8 cellular contexts compared by ENCODE assay signal in genomic region chrX:41332988-41333743, GRCh38. TPM values are rescaled to one million over a fixed set of nuclear protein-coding genes. Genes with fewer than 3 reads are reported as not detected.
DNase-seq lines count a peak whose midpoint lies in the region; ATAC-seq, FAIRE-seq and TF ChIP-seq lines count a peak whose summit lies in the region.

No MANE protein-coding gene starts in this region.

- no TSS peak for BruUV-seq in HepG2 (replicated peaks; lab: Mats Ljungman, UMichigan)

- H3K27ac ChIP-seq in HepG2 (ENCODE audit: extremely low read length, insufficient read depth, low read length), result peak overlapping the region; percentile 100

- no peaks in the 10 kb centered on the region for H3K9me3 ChIP-seq in HepG2 (ENCODE audit: low read length)

- H3K4me1 ChIP-seq in HepG2 (ENCODE audit: insufficient read depth, low read length), result peaks cover 27% of the 10 kb centered on the region

- in situ Hi-C loops in HepG2 (cut with HindIII; ENCODE audit: extremely low pct_ligation_motif_present, low pct_unique_long_range_greater_than_20kb), result no loop called here

- H3K4me3 ChIP-seq in HepG2 (replicated peaks in 1 of 3; ENCODE audit: insufficient read depth in 1 of 3, low read depth in 2 of 3, low read length in 3 of 3), result peak overlapping the region; percentile 72 to 88 (median 84)

- ATAC-seq in HG03520 (IDR thresholded peaks at IDR 0.05; ENCODE audit: unreplicated experiment) (peak; percentile 36), HepG2 (peak; percentile 56)

- WGBS in HepG2 (ENCODE audit: low lambda C conversion rate), result 3% methylated on average over 20 of the region's 65 CpGs

- DNase-seq in Ammon's horn (ENCODE audit: low spot score) (peak; percentile 75), GM19239 (ENCODE audit: insufficient read length, low spot score) (no peak), NCI-H526 (lab: John Stamatoyannopoulos, UW) (peak; percentile 92 to 99), dermis blood vessel endothelial cell (peak; percentile 88), HepG2 (ENCODE audit: low spot score) (peak; percentile 83)
- DNase-seq in activated CD4-positive, alpha-beta T cell treated with anti-CD3 and anti-CD28 coated beads, Interleukin-2, amount 50 U/mL, for 24 hours (ENCODE audit: low read depth in 1 of 2, low spot score in 1 of 2), result peak; percentile 55 to 74
- peak; percentile 85 for DNase-seq in stimulated activated CD4-positive, alpha-beta T cell treated with anti-CD3 and anti-CD28 coated beads, Interleukin-4, amount 100 ng/mL, for 1 hour

- peak overlapping the region; percentile 98 for H3K9ac ChIP-seq in HepG2 (ENCODE audit: insufficient read depth, low read depth, low read length)

- peaks cover 36% of the 10 kb centered on the region for H4K20me1 ChIP-seq in HepG2 (ENCODE audit: insufficient read depth, low read length)

- POLR2A ChIA-PET in HepG2 (lab: Yijun Ruan, JAX), result interaction anchor here (0.6 to 1.4 kb wide), 6 partner anchors 10 to 110 kb away, joined by 3 to 9 read pairs (median 4); no protein-coding TSS in a partner anchor

- H3K79me2 ChIP-seq in HepG2 (ENCODE audit: insufficient read depth, low read length), result peaks cover 45% of the 10 kb centered on the region

- H2AFZ ChIP-seq in HepG2 (ENCODE audit: low read length), result peak overlapping the region; percentile 83

- H3K27me3 ChIP-seq in HepG2 (ENCODE audit: control insufficient read depth in 1 of 2, insufficient read depth in 2 of 2, low read length in 2 of 2), result no peaks in the 10 kb centered on the region; a peak in 1 of 5 replicates

- TF ChIP-seq POLR2A in HepG2 (IDR thresholded peaks at IDR 0.05; ENCODE audit: insufficient read depth in 1 of 2, low read depth in 2 of 2, low read length in 2 of 2), result no peak; a peak in 2 of 4 replicates

- intact Hi-C loops in HepG2 (cut with micrococcal nuclease; ENCODE audit: unreplicated experiment), result loop anchor here (5.0 to 10.0 kb wide), 3 partner anchors 49 to 109 kb away; no protein-coding TSS in a partner anchor

- peak; percentile 11; the same call in 1 of the 2 replicates for TF ChIP-seq CTCF in HepG2 (CRISPR knock-in tag; IDR thresholded peaks at IDR 0.05)

- TF ChIP-seq RAD21 in HepG2 (CRISPR knock-in tag; IDR thresholded peaks at IDR 0.05), result no peak

- TF ChIP-seq EP300 in HepG2 (IDR thresholded peaks at IDR 0.05; ENCODE audit: low read depth in 2 of 2, low read length in 2 of 2) (no peak), HepG2 (CRISPR knock-in tag; IDR thresholded peaks at IDR 0.05; ENCODE audit: borderline replicate concordance) (no peak)

- no peaks in the 10 kb centered on the region; a peak in 1 of 5 replicates for H3K36me3 ChIP-seq in HepG2 (replicated peaks in 1 of 2; ENCODE audit: control insufficient read depth in 1 of 2, insufficient read depth in 2 of 2, low read length in 2 of 2)

- peak overlapping the region; percentile 90 for H3K4me2 ChIP-seq in HepG2 (ENCODE audit: low read depth, low read length)

- CTCF ChIA-PET in HepG2 (lab: Yijun Ruan, JAX; ENCODE audit: low intra/inter-chr PET ratio, low total read pairs), result no interaction called here

- peak; percentile 97 for FAIRE-seq in GM19239 (lab: Jason Lieb, UNC)
- peak; percentile 55 for FAIRE-seq in HepG2 (lab: Jason Lieb, UNC)

TF ChIP-seq in HepG2, 621 proteins besides CTCF, POLR2A, EP300 and RAD21 (continues in another document):
- TF ChIP-seq ZNF33B (CRISPR knock-in tag; IDR thresholded peaks at IDR 0.05), result no peak
- no peak for TF ChIP-seq PHB2 (IDR thresholded peaks at IDR 0.05; ENCODE audit: partially characterized antibody)
- no peak for TF ChIP-seq ZSCAN12 (CRISPR knock-in tag; IDR thresholded peaks at IDR 0.05)
- TF ChIP-seq TRIM24 (CRISPR knock-in tag; IDR thresholded peaks at IDR 0.05), result no peak
- TF ChIP-seq ZBTB49 (CRISPR knock-in tag; IDR thresholded peaks at IDR 0.05; ENCODE audit: borderline replicate concordance), result no peak
- TF ChIP-seq MAX (IDR thresholded peaks at IDR 0.05), result peak; percentile 94
- TF ChIP-seq ZFP62 (CRISPR knock-in tag; IDR thresholded peaks at IDR 0.05), result no peak
- TF ChIP-seq, protein P1, sequence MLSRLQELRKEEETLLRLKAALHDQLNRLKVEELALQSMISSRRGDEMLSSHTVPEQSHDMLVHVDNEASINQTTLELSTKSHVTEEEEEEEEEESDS (CRISPR knock-in tag; IDR thresholded peaks at IDR 0.05; ENCODE audit: borderline replicate concordance), result no peak
- no peak for TF ChIP-seq ZNF549 (CRISPR knock-in tag; IDR thresholded peaks at IDR 0.05)
- TF ChIP-seq BCLAF1 (IDR thresholded peaks at IDR 0.05), result no peak
- peak; percentile 73 for TF ChIP-seq RBFOX2 (IDR thresholded peaks at IDR 0.05; ENCODE audit: low read depth, low read length)

RNA-seq across cellular contexts. Expression of gene DDX3X, which starts 0.8 kb away (rescaled TPM):
- 426 and 470 TPM in 2 replicates for total RNA-seq in dermis blood vessel endothelial cell
- 239 and 370 TPM in 2 replicates for total RNA-seq in HepG2 (2016; rRNA removed; fragmentation: Illumina TruSeq; extraction: Trizol)
- total RNA-seq in HepG2 (2016; cell fraction: cytosol; rRNA removed; fragmentation: Illumina TruSeq; extraction: Trizol; ENCODE audit: low read depth), result 10.9 and 11.5 TPM in 2 replicates
- total RNA-seq in HepG2 (2016; cell fraction: insoluble cytoplasmic fraction; rRNA removed; fragmentation: Illumina TruSeq; extraction: Trizol), result 250 and 342 TPM in 2 replicates
- 50.1 and 56.9 TPM in 2 replicates for total RNA-seq in HepG2 (2016; cell fraction: membrane; rRNA removed; fragmentation: Illumina TruSeq; extraction: Trizol)
- total RNA-seq in HepG2 (2016; cell fraction: nucleus; rRNA removed; fragmentation: Illumina TruSeq; extraction: Trizol), result 205 and 220 TPM in 2 replicates
- 53.0 and 53.5 TPM in 2 replicates for polyA plus RNA-seq in HepG2 (2011; rRNA removed)
- polyA plus RNA-seq in HepG2 (2011; cell fraction: cytosol; rRNA removed), result 22.8 and 38.5 TPM in 2 replicates
- polyA plus RNA-seq in HepG2 (2011; cell fraction: nucleus; rRNA removed), result 46.9 and 70.9 TPM in 2 replicates
- polyA plus RNA-seq in HepG2 (2012), result 111 and 117 TPM in 2 replicates
- polyA plus RNA-seq in HepG2 (2016; cell fraction: cytosol; fragmentation: Illumina TruSeq; extraction: Trizol; ENCODE audit: low read depth), result 3.4 and 4.0 TPM in 2 replicates
- 216 and 226 TPM in 2 replicates for polyA plus RNA-seq in HepG2 (2016; cell fraction: insoluble cytoplasmic fraction; fragmentation: Illumina TruSeq; extraction: Trizol; ENCODE audit: low read depth)
- 12.2 and 15.8 TPM in 2 replicates for polyA plus RNA-seq in HepG2 (2016; cell fraction: membrane; fragmentation: Illumina TruSeq; extraction: Trizol; ENCODE audit: low read depth)
- 181 and 195 TPM in 2 replicates for polyA plus RNA-seq in HepG2 (2016; cell fraction: nucleus; fragmentation: Illumina TruSeq; extraction: Trizol; ENCODE audit: insufficient read depth, low read depth)
- 87.7 and 227 TPM in 2 replicates for polyA minus RNA-seq in HepG2 (2011; rRNA and poly(A)+ RNA removed; ENCODE audit: low replicate concordance)
- 89.6 and 98.9 TPM in 2 replicates for polyA minus RNA-seq in HepG2 (2011; cell fraction: cytosol; rRNA and poly(A)+ RNA removed)
- polyA minus RNA-seq in HepG2 (2011; cell fraction: nucleus; rRNA and poly(A)+ RNA removed), result 324 and 365 TPM in 2 replicates
